In genomic region chr12:125032466-125033152, GRCh38 we compare ENCODE assay signal across 18 cellular contexts.
"Had no signal": no experiment of that assay in that cellular context is flagged by ENCODE, and none has a peak within 500 bp of the region (broad histone marks: within the 10 kb centered on the region; RNA-seq: fewer than 3 reads in every experiment).

No MANE protein-coding gene starts in this region.

- ATAC-seq: foreskin keratinocyte; natural killer cell; pancreas; right cardiac atrium; stimulated activated naive CD8-positive, alpha-beta T cell treated with anti-CD3 and anti-CD28 coated beads, Interleukin-15, Interleukin-2, amounts not matched to agents 100 U/mL and 50 U/mL, for 24 hours had no signal

- H3K9me3 ChIP-seq: colonic mucosa, pancreas, suprapubic skin, thyroid gland, vagina had no signal

- DNase-seq: colonic mucosa; dermis blood vessel endothelial cell; erythroblast; foreskin keratinocyte; hippocampal formation; kidney glomerular epithelial cell; natural killer cell; nucleus accumbens; pancreas; right cardiac atrium; stimulated activated CD4-positive, alpha-beta T cell treated with anti-CD3 and anti-CD28 coated beads, Interleukin-2, amount 100 ng/mL, for 48 hours; stimulated activated naive CD8-positive, alpha-beta T cell treated with anti-CD3 and anti-CD28 coated beads, Interleukin-15, Interleukin-2, amounts not matched to agents 100 U/mL and 50 U/mL, for 24 hours; thyroid gland; upper lobe of left lung had no signal

- H3K36me3 ChIP-seq: colonic mucosa, pancreas, suprapubic skin, thyroid gland, upper lobe of left lung, vagina had no signal

- H3K4me3 ChIP-seq: colonic mucosa, pancreas, smooth muscle cell, suprapubic skin, thyroid gland, upper lobe of left lung, vagina had no signal

- FAIRE-seq: endothelial cell of umbilical vein, pancreas had no signal

- H3K4me1 ChIP-seq: colonic mucosa, foreskin keratinocyte, pancreas, suprapubic skin, thyroid gland, upper lobe of left lung, vagina had no signal

- H3K27ac ChIP-seq: colonic mucosa, foreskin keratinocyte, pancreas, suprapubic skin, thyroid gland, upper lobe of left lung, vagina had no signal

- H3K27me3 ChIP-seq: colonic mucosa, foreskin keratinocyte, pancreas, suprapubic skin, thyroid gland, upper lobe of left lung, vagina had no signal

- H3K4me2 ChIP-seq: smooth muscle cell had no signal
